Comparison of ENCODE assay signal across 1 cellular context in genomic region chr12:111405149-111405855, GRCh38.
A peak's percentile ranks its signal among the peaks of the same experiment; 100 is the strongest.
TF ChIP-seq lines count a peak whose summit lies in the region.

No MANE protein-coding gene starts in this region.

TF ChIP-seq in HepG2, 621 proteins besides CTCF, POLR2A, EP300 and RAD21 (continued from another document and continues in another):
- TF ChIP-seq ARID4A (CRISPR knock-in tag; IDR thresholded peaks at IDR 0.05; ENCODE audit: borderline replicate concordance) (peak; percentile 73), ATF4 (CRISPR knock-in tag; IDR thresholded peaks at IDR 0.05) (peak; percentile 35 to 100; a peak in 2 of 4 replicates), ZBTB26 (CRISPR knock-in tag; IDR thresholded peaks at IDR 0.05; ENCODE audit: borderline replicate concordance) (0 out of 2 replicates have a peak, but pooled peaks have one; percentile 6), UBTF (CRISPR knock-in tag; IDR thresholded peaks at IDR 0.05) (peak; percentile 32; the same call in 1 of the 2 replicates), MIXL1 (CRISPR knock-in tag; IDR thresholded peaks at IDR 0.05) (0 out of 2 replicates have a peak, but pooled peaks have one; percentile 19), TEF (CRISPR knock-in tag; IDR thresholded peaks at IDR 0.05) (peak; percentile 29; the same call in 1 of the 2 replicates), SP1 (IDR thresholded peaks at IDR 0.05) (peak; percentile 88), SP1 (CRISPR knock-in tag; IDR thresholded peaks at IDR 0.05) (peak; percentile 96), ZNF350 (CRISPR knock-in tag; IDR thresholded peaks at IDR 0.05; ENCODE audit: borderline replicate concordance, low read depth) (peak; percentile 60; the same call in 1 of the 2 replicates), PHF8 (CRISPR knock-in tag; IDR thresholded peaks at IDR 0.05) (peak; percentile 53), ZBTB44 (CRISPR knock-in tag; IDR thresholded peaks at IDR 0.05) (no peak), RAD51 (IDR thresholded peaks at IDR 0.05; ENCODE audit: borderline replicate concordance) (peak; percentile 65), SP140L (CRISPR knock-in tag; IDR thresholded peaks at IDR 0.05; ENCODE audit: borderline replicate concordance) (no peak), ZBTB40 (IDR thresholded peaks at IDR 0.05) (no peak), ZBTB40 (CRISPR knock-in tag; IDR thresholded peaks at IDR 0.05) (no peak; the same call in 1 of the 2 replicates), ZSCAN25 (CRISPR knock-in tag; IDR thresholded peaks at IDR 0.05) (peak; percentile 79; the same call in 1 of the 2 replicates), ZNF773 (CRISPR knock-in tag; IDR thresholded peaks at IDR 0.05; ENCODE audit: borderline replicate concordance) (no peak), MXI1 (IDR thresholded peaks at IDR 0.05; ENCODE audit: borderline replicate concordance, low read depth, low read length) (peak; percentile 81; the same call in 1 of the 3 replicates), ZNF136 (CRISPR knock-in tag; IDR thresholded peaks at IDR 0.05; ENCODE audit: low read depth) (no peak), HNRNPUL1 (IDR thresholded peaks at IDR 0.05; ENCODE audit: low read depth, low read length) (no peak), ATM (IDR thresholded peaks at IDR 0.05; ENCODE audit: borderline replicate concordance) (no peak), RBFOX2 (IDR thresholded peaks at IDR 0.05; ENCODE audit: low read depth, low read length) (peak; percentile 88), ZBTB43 (CRISPR knock-in tag; conservative IDR thresholded peaks at IDR 0.05) (peak; percentile 68; the same call in 1 of the 2 replicates), ZNF280D (CRISPR knock-in tag; IDR thresholded peaks at IDR 0.05) (0 out of 2 replicates have a peak, but pooled peaks have one; percentile 49)
